39 cellular contexts compared by ENCODE assay signal in the genomic region with DNA sequence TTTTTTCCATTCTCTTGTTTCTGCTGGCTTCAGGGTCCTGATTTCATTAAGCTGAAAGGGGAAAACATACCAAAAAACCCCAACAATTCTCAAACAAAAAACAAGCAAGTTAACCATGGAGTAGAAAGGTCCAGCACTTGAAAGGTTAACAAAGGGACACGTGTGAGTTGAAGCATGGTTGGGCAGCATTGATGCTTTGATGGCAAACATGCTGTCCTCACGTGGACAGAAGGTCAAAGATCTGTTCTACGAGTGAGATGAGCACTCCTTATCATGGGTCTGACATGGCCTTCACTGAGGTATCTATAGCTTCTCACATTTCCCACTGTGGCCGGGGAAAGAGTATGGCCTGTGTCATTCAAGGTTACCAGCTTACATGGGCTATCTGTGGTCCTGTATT.
"Had no signal": no experiment of that assay in that cellular context is flagged by ENCODE, and none has a peak within 500 bp of the region (broad histone marks: within the 10 kb centered on the region; RNA-seq: fewer than 3 reads in every experiment).

No MANE protein-coding gene starts in this region.

- FAIRE-seq: astrocyte, bronchial epithelial cell had no signal

- H3K27me3 ChIP-seq: adrenal gland, ascending aorta, body of pancreas, brain microvascular endothelial cell, breast epithelium, cardiac muscle cell had no signal

- H3K27ac Mint-ChIP-seq: activated naive CD4-positive, alpha-beta T cell treated with anti-CD3 and anti-CD28 coated beads for 36 hours; activated naive CD4-positive, alpha-beta T cell treated with anti-CD3 and anti-CD28 coated beads, Interleukin-2, amount 10 ng/mL, durations not matched to agents 7 days and 5 days; activated naive CD4-positive, alpha-beta T cell treated with anti-CD3 and anti-CD28 coated beads, Interleukin-2, amount 50 U/mL, for 24 hours; activated naive CD4-positive, alpha-beta T cell treated with anti-CD3 and anti-CD28 coated beads, Interleukin-2, amount 50 U/mL, for 72 hours; activated naive CD8-positive, alpha-beta T cell; activated naive CD8-positive, alpha-beta T cell treated with anti-CD3 and anti-CD28 coated beads for 36 hours; activated naive CD8-positive, alpha-beta T cell treated with anti-CD3 and anti-CD28 coated beads, Interleukin-2, amount 10 ng/mL, durations not matched to agents 7 days and 5 days; activated naive CD8-positive, alpha-beta T cell treated with anti-CD3 and anti-CD28 coated beads, Interleukin-2, amount 50 U/mL, for 24 hours; activated T-cell treated with anti-CD3 and anti-CD28 coated beads, Interleukin-2, amount 50 U/mL, for 24 hours; activated T-cell treated with anti-CD3 and anti-CD28 coated beads, Interleukin-2, amount 50 U/mL, for 72 hours; activated T-helper 1 cell treated with anti-CD3 and anti-CD28 coated beads, Interleukin-12 subunit alpha, Interleukin-12 subunit beta, Interleukin-2, Interleukin-4 antibody, amounts not matched to agents 30 ng/mL and 10 ng/mL and 1 ng/mL, durations not matched to agents 14 hours and 24 hours and 36 hours; activated T-helper 17 cell treated with anti-CD3 and anti-CD28 coated beads, Interleukin-2, amount 50 U/mL, for 72 hours; activated T-helper 2 cell treated with anti-CD3 and anti-CD28 coated beads, Interferon-gamma antibody, Interleukin-2, Interleukin-4, amounts not matched to agents 10 μg/mL and 5 μg/mL and 100 μg/mL, durations not matched to agents 14 hours and 24 hours and 36 hours; brain had no signal

- H3K36me3 Mint-ChIP-seq: activated naive CD4-positive, alpha-beta T cell treated with anti-CD3 and anti-CD28 coated beads, Interleukin-2, amount 10 ng/mL, durations not matched to agents 7 days and 5 days; activated naive CD4-positive, alpha-beta T cell treated with anti-CD3 and anti-CD28 coated beads, Interleukin-2, amount 50 U/mL, for 24 hours; activated naive CD4-positive, alpha-beta T cell treated with anti-CD3 and anti-CD28 coated beads, Interleukin-2, amount 50 U/mL, for 72 hours; activated naive CD8-positive, alpha-beta T cell; activated naive CD8-positive, alpha-beta T cell treated with anti-CD3 and anti-CD28 coated beads for 36 hours; activated naive CD8-positive, alpha-beta T cell treated with anti-CD3 and anti-CD28 coated beads, Interleukin-2, amount 10 ng/mL, durations not matched to agents 7 days and 5 days; brain had no signal

- ATAC-seq: activated naive CD4-positive, alpha-beta T cell treated with anti-CD3 and anti-CD28 coated beads, Interleukin-2, amount 50 U/mL, for 72 hours; activated naive CD8-positive, alpha-beta T cell treated with anti-CD3 and anti-CD28 coated beads, Interleukin-2, amount 50 U/mL, for 24 hours; activated T-cell treated with anti-CD3 and anti-CD28 coated beads, Interleukin-2, amount 50 U/mL, for 4 hours; activated T-cell treated with anti-CD3 and anti-CD28 coated beads, Interleukin-2, amount 50 U/mL, for 72 hours; activated T-helper 17 cell treated with anti-CD3 and anti-CD28 coated beads, Interleukin-2, amount 50 U/mL, for 72 hours; body of pancreas had no signal

- H3K9me3 Mint-ChIP-seq: activated naive CD4-positive, alpha-beta T cell treated with anti-CD3 and anti-CD28 coated beads for 36 hours; activated naive CD4-positive, alpha-beta T cell treated with anti-CD3 and anti-CD28 coated beads, Interleukin-2, amount 10 ng/mL, durations not matched to agents 7 days and 5 days; activated naive CD4-positive, alpha-beta T cell treated with anti-CD3 and anti-CD28 coated beads, Interleukin-2, amount 50 U/mL, for 24 hours; activated naive CD4-positive, alpha-beta T cell treated with anti-CD3 and anti-CD28 coated beads, Interleukin-2, amount 50 U/mL, for 72 hours; activated naive CD8-positive, alpha-beta T cell treated with anti-CD3 and anti-CD28 coated beads for 36 hours; activated naive CD8-positive, alpha-beta T cell treated with anti-CD3 and anti-CD28 coated beads, Interleukin-2, amount 10 ng/mL, durations not matched to agents 7 days and 5 days; activated naive CD8-positive, alpha-beta T cell treated with anti-CD3 and anti-CD28 coated beads, Interleukin-2, amount 50 U/mL, for 24 hours; activated T-cell treated with anti-CD3 and anti-CD28 coated beads, Interleukin-2, amount 50 U/mL, for 24 hours; activated T-cell treated with anti-CD3 and anti-CD28 coated beads, Interleukin-2, amount 50 U/mL, for 4 hours; activated T-cell treated with anti-CD3 and anti-CD28 coated beads, Interleukin-2, amount 50 U/mL, for 72 hours; activated T-helper 1 cell treated with anti-CD3 and anti-CD28 coated beads, Interleukin-12 subunit alpha, Interleukin-12 subunit beta, Interleukin-2, Interleukin-4 antibody, amounts not matched to agents 30 ng/mL and 10 ng/mL and 1 ng/mL, durations not matched to agents 14 hours and 24 hours and 36 hours; activated T-helper 17 cell treated with anti-CD3 and anti-CD28 coated beads, Interleukin-2, amount 50 U/mL, for 72 hours; activated T-helper 2 cell treated with anti-CD3 and anti-CD28 coated beads, Interferon-gamma antibody, Interleukin-2, Interleukin-4, amounts not matched to agents 10 μg/mL and 5 μg/mL and 100 μg/mL, durations not matched to agents 14 hours and 24 hours and 36 hours; brain; central memory CD8-positive, alpha-beta T cell had no signal

- H3K27ac ChIP-seq: adrenal gland, ascending aorta, body of pancreas, brain microvascular endothelial cell, breast epithelium, cardiac muscle cell had no signal

- H3K4me3 Mint-ChIP-seq: activated naive CD4-positive, alpha-beta T cell treated with anti-CD3 and anti-CD28 coated beads for 36 hours; activated naive CD4-positive, alpha-beta T cell treated with anti-CD3 and anti-CD28 coated beads, Interleukin-2, amount 10 ng/mL, durations not matched to agents 7 days and 5 days; activated naive CD4-positive, alpha-beta T cell treated with anti-CD3 and anti-CD28 coated beads, Interleukin-2, amount 50 U/mL, for 24 hours; activated naive CD8-positive, alpha-beta T cell; activated naive CD8-positive, alpha-beta T cell treated with anti-CD3 and anti-CD28 coated beads for 36 hours; activated naive CD8-positive, alpha-beta T cell treated with anti-CD3 and anti-CD28 coated beads, Interleukin-2, amount 10 ng/mL, durations not matched to agents 7 days and 5 days; activated naive CD8-positive, alpha-beta T cell treated with anti-CD3 and anti-CD28 coated beads, Interleukin-2, amount 50 U/mL, for 24 hours; activated T-cell treated with anti-CD3 and anti-CD28 coated beads, Interleukin-2, amount 50 U/mL, for 24 hours; activated T-cell treated with anti-CD3 and anti-CD28 coated beads, Interleukin-2, amount 50 U/mL, for 4 hours; activated T-cell treated with anti-CD3 and anti-CD28 coated beads, Interleukin-2, amount 50 U/mL, for 72 hours; activated T-helper 1 cell treated with anti-CD3 and anti-CD28 coated beads, Interleukin-12 subunit alpha, Interleukin-12 subunit beta, Interleukin-2, Interleukin-4 antibody, amounts not matched to agents 30 ng/mL and 10 ng/mL and 1 ng/mL, durations not matched to agents 14 hours and 24 hours and 36 hours; activated T-helper 17 cell treated with anti-CD3 and anti-CD28 coated beads, Interleukin-2, amount 50 U/mL, for 72 hours; brain; central memory CD8-positive, alpha-beta T cell had no signal

- H3K4me3 ChIP-seq: adrenal gland, ascending aorta, body of pancreas, breast epithelium, cardiac muscle cell had no signal

- H3K4me1 Mint-ChIP-seq: activated naive CD4-positive, alpha-beta T cell treated with anti-CD3 and anti-CD28 coated beads, Interleukin-2, amount 10 ng/mL, durations not matched to agents 7 days and 5 days; activated naive CD4-positive, alpha-beta T cell treated with anti-CD3 and anti-CD28 coated beads, Interleukin-2, amount 50 U/mL, for 24 hours; activated naive CD8-positive, alpha-beta T cell treated with anti-CD3 and anti-CD28 coated beads for 36 hours; activated naive CD8-positive, alpha-beta T cell treated with anti-CD3 and anti-CD28 coated beads, Interleukin-2, amount 10 ng/mL, durations not matched to agents 7 days and 5 days; activated naive CD8-positive, alpha-beta T cell treated with anti-CD3 and anti-CD28 coated beads, Interleukin-2, amount 50 U/mL, for 24 hours; activated T-helper 17 cell treated with anti-CD3 and anti-CD28 coated beads, Interleukin-2, amount 50 U/mL, for 72 hours; central memory CD8-positive, alpha-beta T cell had no signal

- H3K36me3 ChIP-seq: adrenal gland, ascending aorta, brain microvascular endothelial cell, breast epithelium, cardiac muscle cell had no signal

- DNase-seq: activated effector memory CD4-positive, alpha-beta T cell treated with anti-CD3 and anti-CD28 coated beads, Interleukin-2, amount 50 U/mL, for 16 hours; activated effector memory CD4-positive, alpha-beta T cell treated with Interleukin-2 at 50 U/mL for 16 hours; activated gamma-delta T cell; activated gamma-delta T cell treated with Interleukin-2 at 50 U/mL for 16 hours; activated naive CD4-positive, alpha-beta T cell; activated naive CD4-positive, alpha-beta T cell treated with anti-CD3 and anti-CD28 coated beads for 36 hours; activated naive CD4-positive, alpha-beta T cell treated with anti-CD3 and anti-CD28 coated beads, Interleukin-2, amount 10 ng/mL, durations not matched to agents 7 days and 5 days; activated naive CD4-positive, alpha-beta T cell treated with anti-CD3 and anti-CD28 coated beads, Interleukin-2, amount 50 U/mL, for 16 hours; activated naive CD4-positive, alpha-beta T cell treated with Interleukin-2 at 50 U/mL for 16 hours; activated naive CD8-positive, alpha-beta T cell treated with anti-CD3 and anti-CD28 coated beads for 36 hours; activated naive CD8-positive, alpha-beta T cell treated with anti-CD3 and anti-CD28 coated beads, Interleukin-2, amount 10 ng/mL, durations not matched to agents 7 days and 5 days; activated naive CD8-positive, alpha-beta T cell treated with anti-CD3 and anti-CD28 coated beads, Interleukin-2, amount 50 U/mL, for 24 hours; activated T-cell treated with anti-CD3 and anti-CD28 coated beads, Interleukin-2, amount 50 U/mL, for 24 hours; activated T-cell treated with anti-CD3 and anti-CD28 coated beads, Interleukin-2, amount 50 U/mL, for 4 hours; activated T-cell treated with anti-CD3 and anti-CD28 coated beads, Interleukin-2, amount 50 U/mL, for 48 hours; activated T-cell treated with anti-CD3 and anti-CD28 coated beads, Interleukin-2, amount 50 U/mL, for 72 hours; adrenal gland; amniotic stem cell; amygdala; anterior cingulate cortex; aorta; body of pancreas; brain microvascular endothelial cell; caudate nucleus; central memory CD4-positive, alpha-beta T cell; cerebellar nuclear complex had no signal

- H3K9me3 ChIP-seq: adrenal gland, ascending aorta, body of pancreas, breast epithelium had no signal

- H3K27me3 Mint-ChIP-seq: activated naive CD4-positive, alpha-beta T cell treated with anti-CD3 and anti-CD28 coated beads, Interleukin-2, amount 10 ng/mL, durations not matched to agents 7 days and 5 days; activated naive CD4-positive, alpha-beta T cell treated with anti-CD3 and anti-CD28 coated beads, Interleukin-2, amount 50 U/mL, for 24 hours; activated naive CD8-positive, alpha-beta T cell treated with anti-CD3 and anti-CD28 coated beads, Interleukin-2, amount 50 U/mL, for 24 hours had no signal

- H3K4me1 ChIP-seq: adrenal gland, ascending aorta, breast epithelium had no signal
